Comparison of ENCODE assay signal across 30 cellular contexts in the genomic region with DNA sequence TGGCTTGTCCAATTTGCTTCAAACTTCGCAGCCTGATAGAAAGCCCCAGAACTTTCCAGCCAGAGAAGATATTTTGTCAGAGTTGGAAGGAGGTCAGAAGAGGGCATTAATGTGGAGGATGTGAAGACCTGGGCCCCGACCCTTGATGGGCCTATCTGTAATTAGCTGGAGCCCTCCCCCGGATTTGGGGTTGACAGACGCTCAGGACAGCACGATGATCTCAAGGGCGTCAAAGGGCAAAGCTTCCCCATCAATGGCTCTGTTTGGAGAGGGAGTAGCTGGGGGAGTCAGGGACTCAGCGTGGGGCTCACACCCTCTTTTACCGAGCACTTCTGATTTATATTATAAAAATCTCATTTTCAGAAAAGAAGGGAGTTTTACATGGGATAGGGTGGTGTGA.
"Had no signal": no experiment of that assay in that cellular context is flagged by ENCODE, and none has a peak within 500 bp of the region (broad histone marks: within the 10 kb centered on the region; RNA-seq: fewer than 3 reads in every experiment).

No MANE protein-coding gene starts in this region.

- DNase-seq: activated CD4-positive, alpha-beta T cell treated with anti-CD3 and anti-CD28 coated beads for 1 hour; activated CD8-positive, alpha-beta memory T cell treated with anti-CD3 and anti-CD28 coated beads for 24 hours; activated CD8-positive, alpha-beta memory T cell treated with anti-CD3 and anti-CD28 coated beads, Interleukin-2, amount 50 U/mL, for 4 hours; activated naive CD4-positive, alpha-beta T cell; activated T-cell treated with anti-CD3 and anti-CD28 coated beads, Interleukin-2, amount 50 U/mL, for 24 hours; adrenal gland; brain microvascular endothelial cell; central memory CD4-positive, alpha-beta T cell; effector memory CD8-positive, alpha-beta T cell; esophagus squamous epithelium; hypothalamus; immature natural killer cell; kidney glomerular epithelial cell; mammary epithelial cell; nucleus accumbens; small intestine; stimulated activated CD4-positive, alpha-beta T cell treated with anti-CD3 and anti-CD28 coated beads, Interleukin-2, amount 100 ng/mL, for 24 hours; stomach; T-cell; WERI-Rb-1 had no signal

- ATAC-seq: effector memory CD8-positive, alpha-beta T cell; gastroesophageal sphincter; left lung; natural killer cell treated with Interleukin-12 subunit alpha and Interleukin-12 subunit beta and Interleukin-15 and Interleukin-18, amount 100 ng/mL, for 72 hours; right lobe of liver; stimulated activated memory B cell treated with anti-CD40 and anti-IgM and Interleukin-4, amounts not matched to agents 10 μg/mL and 1 μg/mL and 100 μg/mL, for 72 hours; T-cell had no signal

- H3K9ac ChIP-seq: parathyroid adenoma had no signal

- H3K27ac ChIP-seq: adrenal gland, ascending aorta, brain microvascular endothelial cell, dorsolateral prefrontal cortex, esophagus squamous epithelium, gastroesophageal sphincter, left lung, parathyroid adenoma, right lobe of liver, stomach, suprapubic skin, tibial nerve, WERI-Rb-1 had no signal

- H3K4me1 ChIP-seq: adrenal gland, ascending aorta, esophagus squamous epithelium, gastroesophageal sphincter, left lung, parathyroid adenoma, right lobe of liver, stomach, suprapubic skin had no signal

- H3K4me3 ChIP-seq: adrenal gland, ascending aorta, esophagus squamous epithelium, gastroesophageal sphincter, left lung, right lobe of liver, stomach, suprapubic skin, tibial nerve had no signal

- H3K27me3 ChIP-seq: ascending aorta, brain microvascular endothelial cell, right lobe of liver, tibial nerve had no signal

- H3K79me2 ChIP-seq: parathyroid adenoma had no signal

- H3K36me3 ChIP-seq: adrenal gland, ascending aorta, brain microvascular endothelial cell, esophagus squamous epithelium, gastroesophageal sphincter, left lung, right lobe of liver, stomach, suprapubic skin, tibial nerve, WERI-Rb-1 had no signal

- H3K9me3 ChIP-seq: adrenal gland, ascending aorta, esophagus squamous epithelium, left lung, right lobe of liver had no signal
